Comparison of ENCODE assay signal across 8 cellular contexts in genomic region chr4:173301518-173302201, GRCh38. TPM values are rescaled to one million over a fixed set of nuclear protein-coding genes. Genes with fewer than 3 reads are reported as not detected.
DNase-seq lines count a peak whose midpoint lies in the region; ATAC-seq and TF ChIP-seq lines count a peak whose summit lies in the region.

No MANE protein-coding gene starts in this region.

- peak; percentile 35 for DNase-seq in AG10803 (ENCODE audit: low read depth)
- DNase-seq in GM12864 (ENCODE audit: low read depth): no peak
- DNase-seq in activated CD8-positive, alpha-beta T cell treated with anti-CD3 and anti-CD28 coated beads, Interleukin-2, amount 10 ng/mL, durations not matched to agents 7 days and 5 days: peak; percentile 46
- DNase-seq in immature natural killer cell: peak; percentile 15 to 28 (median 17)
- no peak for DNase-seq in thyroid gland
- no peak for DNase-seq in GDM1 (lab: John Stamatoyannopoulos, UW)
- no peak for DNase-seq in NCI-H510A treated with DMSO at 0.1 percent for 48 hours (lab: John Stamatoyannopoulos, UW)

- ATAC-seq in HG03521 (IDR thresholded peaks at IDR 0.05; ENCODE audit: unreplicated experiment): peak; percentile 47
- ATAC-seq in activated CD8-positive, alpha-beta T cell treated with anti-CD3 and anti-CD28 coated beads, Interleukin-2, amount 10 ng/mL, durations not matched to agents 7 days and 5 days: peak; percentile 47

- H3K36me3 ChIP-seq in thyroid gland: no peaks in the 10 kb centered on the region

- TF ChIP-seq POLR2A in thyroid gland (IDR thresholded peaks at IDR 0.05): no peak

- H3K4me3 Mint-ChIP-seq in activated CD8-positive, alpha-beta T cell treated with anti-CD3 and anti-CD28 coated beads, Interleukin-2, amount 10 ng/mL, durations not matched to agents 7 days and 5 days: no peak overlapping the region
- H3K4me3 Mint-ChIP-seq in immature natural killer cell: no peak overlapping the region

- CTCF ChIA-PET in activated CD8-positive, alpha-beta T cell treated with anti-CD3 and anti-CD28 coated beads, Interleukin-2, amount 10 ng/mL, durations not matched to agents 7 days and 5 days (lab: Charles Lee): interaction anchor here (0.6 to 4.1 kb wide), 61 partner anchors 8 to 361 kb away, joined by 3 to 94 read pairs (median 6); partner anchors contain the start of genes HMGB2 and SAP30

- H3K4me1 Mint-ChIP-seq in activated CD8-positive, alpha-beta T cell treated with anti-CD3 and anti-CD28 coated beads, Interleukin-2, amount 10 ng/mL, durations not matched to agents 7 days and 5 days (ENCODE audit: low read depth): no peaks in the 10 kb centered on the region
- peaks cover 0 to 8% of the 10 kb centered on the region in 2 donors for H3K4me1 Mint-ChIP-seq in immature natural killer cell

- WGBS in thyroid gland, 2 donors: 52 to 54% methylated on average over 5 of the region's 5 CpGs

- H3K4me1 ChIP-seq in thyroid gland: no peaks in the 10 kb centered on the region

- H3K36me3 Mint-ChIP-seq in activated CD8-positive, alpha-beta T cell treated with anti-CD3 and anti-CD28 coated beads, Interleukin-2, amount 10 ng/mL, durations not matched to agents 7 days and 5 days (ENCODE audit: low read depth): peaks cover 5% of the 10 kb centered on the region
- peaks cover 3 to 14% (median 5%) of the 10 kb centered on the region in 3 donors for H3K36me3 Mint-ChIP-seq in immature natural killer cell

- H3K27ac ChIP-seq in thyroid gland: no peak overlapping the region

- POLR2A ChIA-PET in activated CD8-positive, alpha-beta T cell treated with anti-CD3 and anti-CD28 coated beads, Interleukin-2, amount 10 ng/mL, durations not matched to agents 7 days and 5 days (lab: Charles Lee): interaction anchor here (0.6 to 1.8 kb wide), 4 partner anchors 9 to 291 kb away, joined by 3 to 5 read pairs (median 3); partner anchors contain the start of gene HMGB2

- H3K9me3 ChIP-seq in thyroid gland: no peaks in the 10 kb centered on the region

- no peaks in the 10 kb centered on the region for H3K9me3 Mint-ChIP-seq in activated CD8-positive, alpha-beta T cell treated with anti-CD3 and anti-CD28 coated beads, Interleukin-2, amount 10 ng/mL, durations not matched to agents 7 days and 5 days (ENCODE audit: insufficient read depth)
- no peaks in the 10 kb centered on the region for H3K9me3 Mint-ChIP-seq in immature natural killer cell

- intact Hi-C loops in thyroid gland (cut with DNase I): no loop called here

- H3K27ac Mint-ChIP-seq in activated CD8-positive, alpha-beta T cell treated with anti-CD3 and anti-CD28 coated beads, Interleukin-2, amount 10 ng/mL, durations not matched to agents 7 days and 5 days: no peak overlapping the region
- peak overlapping the region in 1 of 6 donors; percentile 61 for H3K27ac Mint-ChIP-seq in immature natural killer cell

- no peaks in the 10 kb centered on the region for H3K27me3 Mint-ChIP-seq in activated CD8-positive, alpha-beta T cell treated with anti-CD3 and anti-CD28 coated beads, Interleukin-2, amount 10 ng/mL, durations not matched to agents 7 days and 5 days (ENCODE audit: low read depth)
- no peaks in the 10 kb centered on the region for H3K27me3 Mint-ChIP-seq in immature natural killer cell (ENCODE audit: low read depth in 3 of 3)

- TF ChIP-seq CTCF in AG10803 (conservative IDR thresholded peaks at IDR 0.05; ENCODE audit: low read length): peak; percentile 75
- peak; percentile 56 for TF ChIP-seq CTCF in GM12864 (IDR thresholded peaks at IDR 0.05; ENCODE audit: low read depth, low read length, missing control alignments)
- TF ChIP-seq CTCF in thyroid gland (IDR thresholded peaks at IDR 0.05): peak in 5 of 6 experiments; percentile 26 to 74 (median 52)

- no peak overlapping the region for H3K4me3 ChIP-seq in AG10803 (ENCODE audit: low read length)
- no peak overlapping the region for H3K4me3 ChIP-seq in GM12864 (ENCODE audit: low read depth, low read length)
- no peak overlapping the region for H3K4me3 ChIP-seq in thyroid gland (replicated peaks in 1 of 3)

- no peaks in the 10 kb centered on the region for H3K27me3 ChIP-seq in thyroid gland

RNA-seq across cellular contexts. Expression of gene HMGB2, which starts 32.5 kb away (rescaled TPM):
- total RNA-seq in activated CD8-positive, alpha-beta T cell treated with anti-CD3 and anti-CD28 coated beads, Interleukin-2, amount 10 ng/mL, durations not matched to agents 7 days and 5 days: 100 to 1,000 TPM; 861 to 891 TPM
- polyA plus RNA-seq in immature natural killer cell: 100 to 1,000 TPM; 150 to 153 (median 152) TPM
- 10 to 100 TPM; 13.3 to 47.8 (median 30.7) TPM for total RNA-seq in thyroid gland

Comparison
In these comparisons a context has a peak if more than half of its experiments do, and no peak if none do; other contexts are left out.
1. DNase-seq: peak in AG10803 (single experiment), activated CD8-positive, alpha-beta T cell treated with anti-CD3 and anti-CD28 coated beads, Interleukin-2, amount 10 ng/mL, durations not matched to agents 7 days and 5 days (single experiment) and immature natural killer cell (3 of 3); none in GM12864 (single experiment), thyroid gland (0 of 2), GDM1 (single experiment) and NCI-H510A treated with DMSO at 0.1 percent for 48 hours (single experiment).
2. RNA of gene HMGB2, which starts 32.5 kb away (total RNA-seq): 861 to 891 TPM in activated CD8-positive, alpha-beta T cell treated with anti-CD3 and anti-CD28 coated beads, Interleukin-2, amount 10 ng/mL, durations not matched to agents 7 days and 5 days; 13.3 to 47.8 TPM in thyroid gland; every median in the first group is over 10 times any median in the second.
3. Peak in every context shown above with its lines, with median percentiles within 50 percentile points of each other: CTCF ChIP-seq.